Comparison of ENCODE assay signal across 10 cellular contexts in the genomic region with DNA sequence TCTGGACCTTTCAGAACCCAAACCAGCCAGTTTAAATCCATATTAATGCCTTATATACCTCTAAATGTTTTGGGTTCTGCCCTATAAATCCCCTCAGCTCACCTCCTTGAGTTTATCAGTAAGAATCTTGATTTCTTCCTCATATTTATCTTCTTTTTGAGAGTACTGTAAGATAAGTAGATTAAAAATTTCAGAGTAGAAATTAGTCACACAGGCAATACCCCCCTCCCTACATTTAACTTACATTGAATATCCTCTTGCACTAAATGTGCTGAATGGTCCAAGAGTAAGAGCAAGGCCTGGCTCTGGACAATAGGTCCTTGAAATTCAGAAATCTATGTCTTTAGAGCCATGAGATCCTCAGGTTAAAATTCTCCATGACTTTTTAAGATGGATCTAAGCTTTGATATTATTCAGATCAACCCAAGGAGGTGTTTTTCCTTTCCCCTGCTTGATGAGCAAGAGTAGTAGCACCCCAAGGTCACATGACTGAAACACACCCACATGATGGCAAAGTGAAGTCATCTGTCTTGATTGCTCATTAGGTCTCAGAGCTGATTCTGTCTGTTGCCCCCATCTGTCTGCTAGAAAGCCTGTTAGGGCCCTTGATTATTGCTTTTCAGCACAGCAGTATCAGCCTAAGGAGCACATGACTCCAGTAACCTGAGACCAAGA. TPM values are rescaled to one million over a fixed set of nuclear protein-coding genes. Genes with fewer than 3 reads are reported as not detected.
DNase-seq lines count a peak whose midpoint lies in the region; ATAC-seq lines count a peak whose summit lies in the region.
"Had no signal": no experiment of that assay in that cellular context is flagged by ENCODE, and none has a peak within 500 bp of the region (broad histone marks: within the 10 kb centered on the region; RNA-seq: fewer than 3 reads in every experiment).

No MANE protein-coding gene starts in this region.

- H3K4me3 Mint-ChIP-seq in activated T-helper 1 cell treated with anti-CD3 and anti-CD28 coated beads, Interleukin-12 subunit alpha, Interleukin-12 subunit beta, Interleukin-2, Interleukin-4 antibody, amounts not matched to agents 30 ng/mL and 10 ng/mL and 1 ng/mL, durations not matched to agents 14 hours and 24 hours and 36 hours, result peak overlapping the region; percentile 47

- DNase-seq in NCI-H2171 treated with DMSO at 0.1 percent for 48 hours (lab: John Stamatoyannopoulos, UW) (peak; percentile 17), NCI-H2171 (lab: John Stamatoyannopoulos, UW) (no peak), kidney tubule cell (ENCODE audit: low spot score) (peak; percentile 38), SHP77 (lab: John Stamatoyannopoulos, UW) (no peak)
- DNase-seq in activated T-helper 1 cell treated with anti-CD3 and anti-CD28 coated beads, Interleukin-12 subunit alpha, Interleukin-12 subunit beta, Interleukin-2, Interleukin-4 antibody, amounts not matched to agents 30 ng/mL and 10 ng/mL and 1 ng/mL, durations not matched to agents 14 hours and 24 hours and 36 hours (ENCODE audit: low spot score), result no peak
- DNase-seq in stimulated activated CD8-positive, alpha-beta memory T cell treated with anti-CD3 and anti-CD28 coated beads, Interleukin-4, amount 100 ng/mL, for 24 hours (ENCODE audit: low read depth), result peak; percentile 37
- DNase-seq: NCI-H1436 treated with DMSO at 0.1 percent for 48 hours, SIG-M5 had no signal

- H3K27me3 Mint-ChIP-seq in activated T-helper 1 cell treated with anti-CD3 and anti-CD28 coated beads, Interleukin-12 subunit alpha, Interleukin-12 subunit beta, Interleukin-2, Interleukin-4 antibody, amounts not matched to agents 30 ng/mL and 10 ng/mL and 1 ng/mL, durations not matched to agents 14 hours and 24 hours and 36 hours (ENCODE audit: insufficient read depth), result no peaks in the 10 kb centered on the region

- ATAC-seq in HG03139 (IDR thresholded peaks at IDR 0.05; ENCODE audit: unreplicated experiment) (no peak), HG03039 (IDR thresholded peaks at IDR 0.05; ENCODE audit: unreplicated experiment) (no peak)

- intact Hi-C loops in activated T-helper 1 cell treated with anti-CD3 and anti-CD28 coated beads, Interleukin-12 subunit alpha, Interleukin-12 subunit beta, Interleukin-2, Interleukin-4 antibody, amounts not matched to agents 30 ng/mL and 10 ng/mL and 1 ng/mL, durations not matched to agents 14 hours and 24 hours and 36 hours (cut with micrococcal nuclease), result loop anchor here (1.0 to 2.0 kb wide), 4 partner anchors 12 to 500 kb away; a partner anchor contains a TSS

- H3K4me1 Mint-ChIP-seq in activated T-helper 1 cell treated with anti-CD3 and anti-CD28 coated beads, Interleukin-12 subunit alpha, Interleukin-12 subunit beta, Interleukin-2, Interleukin-4 antibody, amounts not matched to agents 30 ng/mL and 10 ng/mL and 1 ng/mL, durations not matched to agents 14 hours and 24 hours and 36 hours (ENCODE audit: low read depth), result peaks cover 46% of the 10 kb centered on the region

- peaks cover 65% of the 10 kb centered on the region for H3K36me3 Mint-ChIP-seq in activated T-helper 1 cell treated with anti-CD3 and anti-CD28 coated beads, Interleukin-12 subunit alpha, Interleukin-12 subunit beta, Interleukin-2, Interleukin-4 antibody, amounts not matched to agents 30 ng/mL and 10 ng/mL and 1 ng/mL, durations not matched to agents 14 hours and 24 hours and 36 hours (ENCODE audit: low read depth)

- H3K27ac Mint-ChIP-seq in activated T-helper 1 cell treated with anti-CD3 and anti-CD28 coated beads, Interleukin-12 subunit alpha, Interleukin-12 subunit beta, Interleukin-2, Interleukin-4 antibody, amounts not matched to agents 30 ng/mL and 10 ng/mL and 1 ng/mL, durations not matched to agents 14 hours and 24 hours and 36 hours, result peak overlapping the region; percentile 87

- H3K9me3 Mint-ChIP-seq in activated T-helper 1 cell treated with anti-CD3 and anti-CD28 coated beads, Interleukin-12 subunit alpha, Interleukin-12 subunit beta, Interleukin-2, Interleukin-4 antibody, amounts not matched to agents 30 ng/mL and 10 ng/mL and 1 ng/mL, durations not matched to agents 14 hours and 24 hours and 36 hours, result no peaks in the 10 kb centered on the region

RNA-seq across cellular contexts. Expression of a gene that starts 15.8 kb away (rescaled TPM):
- total RNA-seq in activated T-helper 1 cell treated with anti-CD3 and anti-CD28 coated beads, Interleukin-12 subunit alpha, Interleukin-12 subunit beta, Interleukin-2, Interleukin-4 antibody, amounts not matched to agents 30 ng/mL and 10 ng/mL and 1 ng/mL, durations not matched to agents 14 hours and 24 hours and 36 hours, result 0.12 TPM in 1 of 2 replicates, not detected in the other

RNA-seq across cellular contexts. Expression of a gene that starts 21.2 kb away (rescaled TPM):
- 665 and 668 TPM in 2 replicates for total RNA-seq in activated T-helper 1 cell treated with anti-CD3 and anti-CD28 coated beads, Interleukin-12 subunit alpha, Interleukin-12 subunit beta, Interleukin-2, Interleukin-4 antibody, amounts not matched to agents 30 ng/mL and 10 ng/mL and 1 ng/mL, durations not matched to agents 14 hours and 24 hours and 36 hours

RNA-seq across cellular contexts. Expression of a gene that starts 35.4 kb away (rescaled TPM):
- not detected in 2 replicates for total RNA-seq in activated T-helper 1 cell treated with anti-CD3 and anti-CD28 coated beads, Interleukin-12 subunit alpha, Interleukin-12 subunit beta, Interleukin-2, Interleukin-4 antibody, amounts not matched to agents 30 ng/mL and 10 ng/mL and 1 ng/mL, durations not matched to agents 14 hours and 24 hours and 36 hours

RNA-seq across cellular contexts. Expression of a gene that starts 50.1 kb away (rescaled TPM):
- 258 and 284 TPM in 2 replicates for total RNA-seq in activated T-helper 1 cell treated with anti-CD3 and anti-CD28 coated beads, Interleukin-12 subunit alpha, Interleukin-12 subunit beta, Interleukin-2, Interleukin-4 antibody, amounts not matched to agents 30 ng/mL and 10 ng/mL and 1 ng/mL, durations not matched to agents 14 hours and 24 hours and 36 hours

Comparison
In these comparisons a context has a peak if more than half of its experiments do, and no peak if none do; other contexts are left out.
1. DNase-seq: peak in NCI-H2171 treated with DMSO at 0.1 percent for 48 hours (single experiment), kidney tubule cell (single experiment) and stimulated activated CD8-positive, alpha-beta memory T cell treated with anti-CD3 and anti-CD28 coated beads, Interleukin-4, amount 100 ng/mL, for 24 hours (single experiment); none in NCI-H2171 (single experiment), activated T-helper 1 cell treated with anti-CD3 and anti-CD28 coated beads, Interleukin-12 subunit alpha, Interleukin-12 subunit beta, Interleukin-2, Interleukin-4 antibody, amounts not matched to agents 30 ng/mL and 10 ng/mL and 1 ng/mL, durations not matched to agents 14 hours and 24 hours and 36 hours (single experiment) and SHP77 (0 of 2).